ENCODE assay signal across 1 cellular context in genomic region chr9:87569008-87569908, GRCh38.
A peak's percentile ranks its signal among the peaks of the same experiment; 100 is the strongest.
TF ChIP-seq lines count a peak whose summit lies in the region.

No MANE protein-coding gene starts in this region.

TF ChIP-seq in HepG2, 621 proteins besides CTCF, POLR2A, EP300 and RAD21 (continued from another document and continues in another):
- TF ChIP-seq GMEB2 (CRISPR knock-in tag; IDR thresholded peaks at IDR 0.05; ENCODE audit: low read depth): no peak
- TF ChIP-seq MTF1 (CRISPR knock-in tag; IDR thresholded peaks at IDR 0.05): no peak
- no peak; the same call in 1 of the 2 replicates for TF ChIP-seq ZNF788 (CRISPR knock-in tag; IDR thresholded peaks at IDR 0.05; ENCODE audit: borderline replicate concordance)
- TF ChIP-seq FOXJ3 (CRISPR knock-in tag; IDR thresholded peaks at IDR 0.05; ENCODE audit: borderline replicate concordance): peak; percentile 68; the same call in 1 of the 2 replicates
- peak; percentile 23; the same call in 1 of the 2 replicates for TF ChIP-seq ZNF644 (CRISPR knock-in tag; IDR thresholded peaks at IDR 0.05; ENCODE audit: low read depth)
- no peak for TF ChIP-seq ZNF772 (CRISPR knock-in tag; IDR thresholded peaks at IDR 0.05)
- no peak for TF ChIP-seq MBNL3 (CRISPR knock-in tag; conservative IDR thresholded peaks at IDR 0.05)
- peak; percentile 49; the same call in 1 of the 2 replicates for TF ChIP-seq SIX4 (CRISPR knock-in tag; IDR thresholded peaks at IDR 0.05)
- TF ChIP-seq CHD2 (IDR thresholded peaks at IDR 0.05; ENCODE audit: low read depth, low read length): no peak
- TF ChIP-seq U2AF2 (IDR thresholded peaks at IDR 0.05; ENCODE audit: low read depth, low read length): no peak
- TF ChIP-seq KLF12 (CRISPR knock-in tag; IDR thresholded peaks at IDR 0.05; ENCODE audit: borderline replicate concordance): peak; percentile 73; the same call in 1 of the 2 replicates
- peak; percentile 47; the same call in 1 of the 2 replicates for TF ChIP-seq SMC3 (IDR thresholded peaks at IDR 0.05; ENCODE audit: low read length)
- no peak for TF ChIP-seq AKAP8 (CRISPR knock-in tag; IDR thresholded peaks at IDR 0.05)
- TF ChIP-seq LRRFIP1 (CRISPR knock-in tag; conservative IDR thresholded peaks at IDR 0.05): no peak
- 0 out of 2 replicates have a peak, but pooled peaks have one; percentile 35 for TF ChIP-seq ZNF607 (CRISPR knock-in tag; IDR thresholded peaks at IDR 0.05; ENCODE audit: borderline replicate concordance)
- no peak for TF ChIP-seq TCF12 (IDR thresholded peaks at IDR 0.05)
- TF ChIP-seq TCF12 (CRISPR knock-in tag; IDR thresholded peaks at IDR 0.05): peak; percentile 82; the same call in 1 of the 2 replicates
- TF ChIP-seq CAMTA2 (CRISPR knock-in tag; IDR thresholded peaks at IDR 0.05; ENCODE audit: borderline replicate concordance): no peak
- peak; percentile 100 for TF ChIP-seq HNF4A (CRISPR knock-in tag; IDR thresholded peaks at IDR 0.05)
- no peak for TF ChIP-seq HNRNPLL (IDR thresholded peaks at IDR 0.05; ENCODE audit: low read depth, low read length, poor library complexity, severe bottlenecking)
- TF ChIP-seq HMG20B (CRISPR knock-in tag; conservative IDR thresholded peaks at IDR 0.05): no peak; the same call in 1 of the 2 replicates
- TF ChIP-seq ZNF567 (CRISPR knock-in tag; IDR thresholded peaks at IDR 0.05; ENCODE audit: borderline replicate concordance): no peak
- no peak for TF ChIP-seq ZNF101 (CRISPR knock-in tag; IDR thresholded peaks at IDR 0.05; ENCODE audit: borderline replicate concordance, low read depth)
- no peak for TF ChIP-seq ZKSCAN5 (CRISPR knock-in tag; IDR thresholded peaks at IDR 0.05)
- TF ChIP-seq ATF7-NPFF (CRISPR knock-in tag; IDR thresholded peaks at IDR 0.05; ENCODE audit: low read depth): no peak
- no peak for TF ChIP-seq CHCHD3 (CRISPR knock-in tag; IDR thresholded peaks at IDR 0.05)
- peak; percentile 88 for TF ChIP-seq BCL6 (CRISPR knock-in tag; IDR thresholded peaks at IDR 0.05)
- no peak for TF ChIP-seq GABPA (IDR thresholded peaks at IDR 0.05; ENCODE audit: low read depth, low read length)
- peak; percentile 21 for TF ChIP-seq GABPA (CRISPR knock-in tag; IDR thresholded peaks at IDR 0.05; ENCODE audit: low read depth)
- TF ChIP-seq CREB3 (CRISPR knock-in tag; IDR thresholded peaks at IDR 0.05): no peak
- TF ChIP-seq ZBTB21 (CRISPR knock-in tag; IDR thresholded peaks at IDR 0.05): no peak; the same call in 1 of the 2 replicates
- TF ChIP-seq MATR3 (CRISPR knock-in tag; IDR thresholded peaks at IDR 0.05): no peak
- TF ChIP-seq RBM39 (IDR thresholded peaks at IDR 0.05; ENCODE audit: low read depth, low read length, poor library complexity, severe bottlenecking): no peak
- TF ChIP-seq ZNF44 (CRISPR knock-in tag; IDR thresholded peaks at IDR 0.05): no peak
- TF ChIP-seq MAF1 (CRISPR knock-in tag; IDR thresholded peaks at IDR 0.05; ENCODE audit: borderline replicate concordance): no peak
- no peak for TF ChIP-seq SP2 (CRISPR knock-in tag; IDR thresholded peaks at IDR 0.05)
- no peak for TF ChIP-seq SP140L (CRISPR knock-in tag; IDR thresholded peaks at IDR 0.05; ENCODE audit: borderline replicate concordance)
- no peak for TF ChIP-seq ZNF878 (CRISPR knock-in tag; IDR thresholded peaks at IDR 0.05)
- TF ChIP-seq ISX (CRISPR knock-in tag; conservative IDR thresholded peaks at IDR 0.05): no peak
- no peak for TF ChIP-seq ZNF143 (CRISPR knock-in tag; IDR thresholded peaks at IDR 0.05)
- TF ChIP-seq SIX1 (CRISPR knock-in tag; IDR thresholded peaks at IDR 0.05; ENCODE audit: borderline replicate concordance): peak; percentile 42; the same call in 1 of the 2 replicates
- TF ChIP-seq E2F2 (CRISPR knock-in tag; IDR thresholded peaks at IDR 0.05; ENCODE audit: borderline replicate concordance): no peak
- peak in 1 of 2 experiments; percentile 54; a peak in 1 of 4 replicates for TF ChIP-seq REST (IDR thresholded peaks at IDR 0.05; ENCODE audit: borderline replicate concordance in 1 of 2, low read depth in 1 of 2, low read length in 2 of 2)
- TF ChIP-seq MED13 (CRISPR knock-in tag; IDR thresholded peaks at IDR 0.05): peak; percentile 56; the same call in 1 of the 2 replicates
- no peak for TF ChIP-seq RFX5 (IDR thresholded peaks at IDR 0.05; ENCODE audit: low read depth, low read length)
- TF ChIP-seq SP4 (CRISPR knock-in tag; IDR thresholded peaks at IDR 0.05): no peak
- TF ChIP-seq ELF4 (CRISPR knock-in tag; IDR thresholded peaks at IDR 0.05; ENCODE audit: borderline replicate concordance): no peak
- TF ChIP-seq KMT2B (CRISPR knock-in tag; IDR thresholded peaks at IDR 0.05): no peak
- TF ChIP-seq NPAS2 (CRISPR knock-in tag; IDR thresholded peaks at IDR 0.05; ENCODE audit: borderline replicate concordance): no peak
- TF ChIP-seq RFXANK (CRISPR knock-in tag; IDR thresholded peaks at IDR 0.05): peak; percentile 66; the same call in 1 of the 2 replicates
- TF ChIP-seq PHF20 (CRISPR knock-in tag; IDR thresholded peaks at IDR 0.05): no peak
- TF ChIP-seq FLYWCH1 (CRISPR knock-in tag; IDR thresholded peaks at IDR 0.05): no peak
- TF ChIP-seq ATF7 (IDR thresholded peaks at IDR 0.05): no peak
- no peak for TF ChIP-seq ATF7 (CRISPR knock-in tag; IDR thresholded peaks at IDR 0.05)
- TF ChIP-seq ZNF777 (CRISPR knock-in tag; IDR thresholded peaks at IDR 0.05): no peak
- TF ChIP-seq ZBTB4 (CRISPR knock-in tag; IDR thresholded peaks at IDR 0.05; ENCODE audit: borderline replicate concordance): no peak
- peak; percentile 59; the same call in 1 of the 2 replicates for TF ChIP-seq ZNF292 (CRISPR knock-in tag; IDR thresholded peaks at IDR 0.05; ENCODE audit: borderline replicate concordance, low read depth)
- TF ChIP-seq TAF15 (IDR thresholded peaks at IDR 0.05; ENCODE audit: low read depth, low read length, poor library complexity, severe bottlenecking): no peak
- TF ChIP-seq TEF (CRISPR knock-in tag; IDR thresholded peaks at IDR 0.05): no peak
- no peak for TF ChIP-seq PAWR (CRISPR knock-in tag; IDR thresholded peaks at IDR 0.05; ENCODE audit: borderline replicate concordance)
- TF ChIP-seq CENPT (CRISPR knock-in tag; IDR thresholded peaks at IDR 0.05; ENCODE audit: low read depth): no peak
- no peak for TF ChIP-seq ZNF672 (CRISPR knock-in tag; IDR thresholded peaks at IDR 0.05)
- no peak for TF ChIP-seq SP1 (IDR thresholded peaks at IDR 0.05)
- TF ChIP-seq SP1 (CRISPR knock-in tag; IDR thresholded peaks at IDR 0.05): no peak
- no peak for TF ChIP-seq CREB1 (IDR thresholded peaks at IDR 0.05)
- peak; percentile 53; the same call in 1 of the 2 replicates for TF ChIP-seq CREB1 (CRISPR knock-in tag; IDR thresholded peaks at IDR 0.05)
- TF ChIP-seq ZNF776 (CRISPR knock-in tag; IDR thresholded peaks at IDR 0.05): no peak
- TF ChIP-seq ZNF709 (CRISPR knock-in tag; IDR thresholded peaks at IDR 0.05): no peak
- no peak for TF ChIP-seq FOXM1 (CRISPR knock-in tag; IDR thresholded peaks at IDR 0.05)
- peak; percentile 61 for TF ChIP-seq NR2F6 (IDR thresholded peaks at IDR 0.05)
- TF ChIP-seq NR2F6 (CRISPR knock-in tag; IDR thresholded peaks at IDR 0.05): no peak
- TF ChIP-seq ZBTB20 (CRISPR knock-in tag; IDR thresholded peaks at IDR 0.05; ENCODE audit: borderline replicate concordance, low read depth): peak; percentile 58; the same call in 1 of the 2 replicates
